In genomic region chr12:75850751-75851462, GRCh38 we compare ENCODE assay signal across 14 cellular contexts.
DNase-seq lines count a peak whose midpoint lies in the region; ATAC-seq, FAIRE-seq and TF ChIP-seq lines count a peak whose summit lies in the region.
"Had no signal": no experiment of that assay in that cellular context is flagged by ENCODE, and none has a peak within 500 bp of the region (broad histone marks: within the 10 kb centered on the region; RNA-seq: fewer than 3 reads in every experiment).

No MANE protein-coding gene starts in this region.

- H3K79me2 ChIP-seq in HCT116 (ENCODE audit: insufficient read depth, low read length) = no peaks in the 10 kb centered on the region

- RAD21 ChIA-PET in HCT116 (lab: Charles Lee; ENCODE audit: low non-redundant PET in 1 of 2, low total read pairs in 2 of 2, uncharacterized antibody in 2 of 2, unreplicated experiment in 2 of 2) = no interaction called here

- H3K4me3 ChIP-seq in A549 (no peak overlapping the region), HCT116 (replicated peaks in 1 of 2; ENCODE audit: low read depth in 1 of 2, low read length in 2 of 2) (no peak overlapping the region), RWPE2 (ENCODE audit: severe bottlenecking) (no peak overlapping the region)

- no peak overlapping the region for H2AFZ ChIP-seq in HCT116 (ENCODE audit: low read depth, low read length, poor library complexity, severe bottlenecking)

- H3K4me2 ChIP-seq in A549 (peak overlapping the region; percentile 32), HCT116 (ENCODE audit: low read length) (peak overlapping the region; percentile 56)

- DNase-seq in A549 (ENCODE audit: low read depth in 1 of 2, low spot score in 1 of 2) (peak; percentile 7 to 40), HCT116 (ENCODE audit: low read depth, low spot score) (no peak), RWPE2 (ENCODE audit: low spot score) (no peak), glomerular visceral epithelial cell (ENCODE audit: extremely low spot score) (peak; percentile 61), foreskin melanocyte (no peak), frontal cortex (ENCODE audit: low spot score in 2 of 2) (no peak)
- no peak for DNase-seq in T-helper 2 cell treated with Interferon-gamma antibody and Interleukin-4, amounts not matched to agents 5 μg/mL and 100 μg/mL, for 36 hours (ENCODE audit: low spot score)
- DNase-seq: activated CD8-positive, alpha-beta T cell treated with anti-CD3 and anti-CD28 coated beads, Interleukin-2, amount 10 ng/mL, durations not matched to agents 7 days and 5 days; central memory CD4-positive, alpha-beta T cell; KG1; retina; SHP77 treated with DMSO at 0.1 percent for 48 hours had no signal

- TF ChIP-seq CTCF in A549 (IDR thresholded peaks at IDR 0.05) (no peak), HCT116 (IDR thresholded peaks at IDR 0.05 in 2 of 3, conservative IDR thresholded peaks at IDR 0.05 in 1 of 3; ENCODE audit: borderline replicate concordance in 1 of 3, insufficient read depth in 1 of 3, low read depth in 2 of 3, low read length in 2 of 3) (no peak), RWPE2 (IDR thresholded peaks at IDR 0.05; ENCODE audit: poor library complexity, severe bottlenecking) (no peak)

- H3K9me3 Mint-ChIP-seq in T-helper 2 cell treated with Interferon-gamma antibody and Interleukin-4, amounts not matched to agents 5 μg/mL and 100 μg/mL, for 36 hours = peaks cover 10% of the 10 kb centered on the region

- peaks cover 0 to 3% of the 10 kb centered on the region in 2 experiments; a peak in 1 of 4 replicates for H3K36me3 ChIP-seq in HCT116 (ENCODE audit: control insufficient read depth in 1 of 2, insufficient read depth in 2 of 2, low read length in 2 of 2)
- H3K36me3 ChIP-seq in RWPE2 (ENCODE audit: low read depth) = no peaks in the 10 kb centered on the region

- H3K4me1 ChIP-seq in A549 (peaks cover 32% of the 10 kb centered on the region), HCT116 (ENCODE audit: control insufficient read depth in 1 of 2, insufficient read depth in 2 of 2, low read length in 2 of 2) (peaks cover 60 to 69% of the 10 kb centered on the region in 2 experiments), RWPE2 (ENCODE audit: insufficient read depth, poor library complexity, severe bottlenecking) (peaks cover 25% of the 10 kb centered on the region)

- intact Hi-C loops in HCT116 (cut with micrococcal nuclease) = no loop called here

- H3K27ac Mint-ChIP-seq in T-helper 2 cell treated with Interferon-gamma antibody and Interleukin-4, amounts not matched to agents 5 μg/mL and 100 μg/mL, for 36 hours = no peak overlapping the region
- H3K27ac Mint-ChIP-seq: activated CD8-positive, alpha-beta T cell treated with anti-CD3 and anti-CD28 coated beads, Interleukin-2, amount 10 ng/mL, durations not matched to agents 7 days and 5 days had no signal

- TF ChIP-seq EP300 in A549 (IDR thresholded peaks at IDR 0.05) = no peak

- CTCF ChIA-PET in A549 (lab: Yijun Ruan, JAX) (no interaction called here), HCT116 (lab: Charles Lee) (no interaction called here)

- POLR2A ChIA-PET in A549 (lab: Yijun Ruan, JAX) (no interaction called here), HCT116 (lab: Charles Lee) (interaction anchor here (0.8 kb wide), 1 partner anchor 12 kb away, joined by 3 read pairs; no protein-coding TSS in a partner anchor)

- H3K9ac ChIP-seq in HCT116 (ENCODE audit: low read length) = peak overlapping the region; percentile 50

- peaks cover 3% of the 10 kb centered on the region for H3K4me1 Mint-ChIP-seq in T-helper 2 cell treated with Interferon-gamma antibody and Interleukin-4, amounts not matched to agents 5 μg/mL and 100 μg/mL, for 36 hours (ENCODE audit: low read depth)

- no peak overlapping the region for H3K4me3 Mint-ChIP-seq in T-helper 2 cell treated with Interferon-gamma antibody and Interleukin-4, amounts not matched to agents 5 μg/mL and 100 μg/mL, for 36 hours
- H3K4me3 Mint-ChIP-seq: activated CD8-positive, alpha-beta T cell treated with anti-CD3 and anti-CD28 coated beads, Interleukin-2, amount 10 ng/mL, durations not matched to agents 7 days and 5 days had no signal

- TF ChIP-seq POLR2A in A549 (IDR thresholded peaks at IDR 0.05; ENCODE audit: low read length) (no peak), HCT116 (IDR thresholded peaks at IDR 0.05; ENCODE audit: borderline replicate concordance, extremely low read depth, insufficient read depth, insufficient read length) (no peak)

- peak overlapping the region; percentile 61 to 83; a peak in 5 of 6 replicates for H3K27ac ChIP-seq in A549
- peak overlapping the region; percentile 95 for H3K27ac ChIP-seq in HCT116 (ENCODE audit: low read depth, low read length)
- peak overlapping the region; percentile 75 for H3K27ac ChIP-seq in RWPE2 (ENCODE audit: poor library complexity, severe bottlenecking)
- H3K27ac ChIP-seq: C4-2B had no signal

- H3K36me3 Mint-ChIP-seq in T-helper 2 cell treated with Interferon-gamma antibody and Interleukin-4, amounts not matched to agents 5 μg/mL and 100 μg/mL, for 36 hours (ENCODE audit: low read depth) = no peaks in the 10 kb centered on the region

- H3K9me3 ChIP-seq in A549 (no peaks in the 10 kb centered on the region), HCT116 (ENCODE audit: control insufficient read depth in 1 of 2, insufficient read depth in 1 of 2, low read depth in 1 of 2, low read length in 2 of 2) (no peaks in the 10 kb centered on the region), RWPE2 (ENCODE audit: severe bottlenecking) (no peaks in the 10 kb centered on the region)

- H3K27me3 Mint-ChIP-seq in T-helper 2 cell treated with Interferon-gamma antibody and Interleukin-4, amounts not matched to agents 5 μg/mL and 100 μg/mL, for 36 hours (ENCODE audit: low read depth) = peaks cover 41% of the 10 kb centered on the region

- no peaks in the 10 kb centered on the region for H4K20me1 ChIP-seq in HCT116 (ENCODE audit: insufficient read depth)

- no peaks in the 10 kb centered on the region for H3K27me3 ChIP-seq in HCT116 (ENCODE audit: insufficient read depth, low read length)
- no peaks in the 10 kb centered on the region for H3K27me3 ChIP-seq in RWPE2 (ENCODE audit: insufficient read depth, poor library complexity, severe bottlenecking)

- WGBS in A549 (ENCODE audit: missing lambda C conversion rate) = 40% methylated on average over 4 of the region's 4 CpGs

- H3K9me2 ChIP-seq in HCT116 (ENCODE audit: insufficient read depth) = no peaks in the 10 kb centered on the region

- ATAC-seq in A549 = peak; percentile 85 to 87
- peak; percentile 69 for ATAC-seq in HCT116
- ATAC-seq in RWPE2 (ENCODE audit: low read depth) = peak; percentile 85
- no peak for ATAC-seq in GM19023 (IDR thresholded peaks at IDR 0.05; ENCODE audit: unreplicated experiment)
- ATAC-seq: activated CD8-positive, alpha-beta T cell treated with anti-CD3 and anti-CD28 coated beads, Interleukin-2, amount 10 ng/mL, durations not matched to agents 7 days and 5 days had no signal

- no peak for FAIRE-seq in A549 (lab: Jason Lieb, UNC)
- no peak for FAIRE-seq in frontal cortex (lab: Jason Lieb, UNC)

- TF ChIP-seq RAD21 in A549 (conservative IDR thresholded peaks at IDR 0.05 in 1 of 2, IDR thresholded peaks at IDR 0.05 in 1 of 2) (no peak), HCT116 (IDR thresholded peaks at IDR 0.05; ENCODE audit: low read depth) (no peak)

- BruUV-seq in HCT116 (replicated peaks; lab: Mats Ljungman, UMichigan) = TSS peak; percentile 87

TF ChIP-seq in A549, 52 proteins besides CTCF, POLR2A, EP300 and RAD21:
- TF ChIP-seq FOXS1 (CRISPR knock-in tag; IDR thresholded peaks at IDR 0.05) (no peak), JUN (IDR thresholded peaks at IDR 0.05) (peak in 1 of 2 experiments; percentile 28; a peak in 1 of 5 replicates), FOSL2 (IDR thresholded peaks at IDR 0.05) (0 out of 2 replicates have a peak, but pooled peaks have one; percentile 62), FOSL2 (CRISPR knock-in tag; IDR thresholded peaks at IDR 0.05) (peak; percentile 55), JUNB (IDR thresholded peaks at IDR 0.05) (peak; percentile 38; the same call in 1 of the 2 replicates), BCL3 (IDR thresholded peaks at IDR 0.05) (no peak)

TF ChIP-seq in HCT116, 20 proteins besides CTCF, POLR2A, EP300 and RAD21:
- TF ChIP-seq CBX3 (IDR thresholded peaks at IDR 0.05; ENCODE audit: low read depth) = no peak
- TF ChIP-seq JUND (IDR thresholded peaks at IDR 0.05) = peak; percentile 55
- TF ChIP-seq REST (IDR thresholded peaks at IDR 0.05; ENCODE audit: low read depth) = no peak
- TF ChIP-seq EZH2 (IDR thresholded peaks at IDR 0.05) = no peak
- TF ChIP-seq SP1 (IDR thresholded peaks at IDR 0.05; ENCODE audit: low read depth) = peak; percentile 62

Comparison
In these comparisons a context has a peak if more than half of its experiments do, and no peak if none do; other contexts are left out.
1. DNase-seq: peak in A549 (2 of 2) and glomerular visceral epithelial cell (single experiment); none in HCT116 (single experiment), RWPE2 (single experiment), T-helper 2 cell treated with Interferon-gamma antibody and Interleukin-4, amounts not matched to agents 5 μg/mL and 100 μg/mL, for 36 hours (single experiment), foreskin melanocyte (single experiment) and frontal cortex (0 of 2).
2. Peak in every context shown above with its lines, with median percentiles within 50 percentile points of each other: H3K27ac ChIP-seq.